ENCODE assay signal across 8 cellular contexts in genomic region chr6:88963139-88964090, GRCh38. TPM values are rescaled to one million over a fixed set of nuclear protein-coding genes. Genes with fewer than 3 reads are reported as not detected.
A peak's percentile ranks its signal among the peaks of the same experiment; 100 is the strongest.
DNase-seq lines count a peak whose midpoint lies in the region; ATAC-seq lines count a peak whose summit lies in the region.

Gene RNGTT, minus strand, starts transcription at chr6:88963618. Its CDS starts 209 bp downstream, at chr6:88963409.

- peaks cover 0 to 11% (median 3%) of the 10 kb centered on the region in 3 donors for H3K36me3 Mint-ChIP-seq in CD8-positive, alpha-beta memory T cell

- peaks cover 17% of the 10 kb centered on the region for H3K4me1 ChIP-seq in CD8-positive, alpha-beta memory T cell (ENCODE audit: insufficient read depth, low read length)
- peaks cover 6% of the 10 kb centered on the region for H3K4me1 ChIP-seq in effector memory CD4-positive, alpha-beta T cell (ENCODE audit: control insufficient read depth, insufficient read depth, low read length, poor library complexity, severe bottlenecking)

- no peaks in the 10 kb centered on the region for H3K9me3 ChIP-seq in CD8-positive, alpha-beta memory T cell (ENCODE audit: low read length)
- H3K9me3 ChIP-seq in effector memory CD4-positive, alpha-beta T cell (ENCODE audit: control insufficient read depth, low read length): no peaks in the 10 kb centered on the region

- H3K27me3 Mint-ChIP-seq in CD8-positive, alpha-beta memory T cell: peaks cover 0 to 2% of the 10 kb centered on the region in 2 donors

- H3K27ac Mint-ChIP-seq in CD8-positive, alpha-beta memory T cell: peak within 1 kb of the TSS; percentile 82 to 98 (median 94)

- peak within 1 kb of the TSS; percentile 97 for H3K4me3 ChIP-seq in CD8-positive, alpha-beta memory T cell (ENCODE audit: low read length)
- H3K4me3 ChIP-seq in effector memory CD4-positive, alpha-beta T cell (ENCODE audit: insufficient read depth, low read depth, low read length, poor library complexity, severe bottlenecking): peak within 1 kb of the TSS; percentile 91

- peak; percentile 90 for ATAC-seq in GM19468 (IDR thresholded peaks at IDR 0.05; ENCODE audit: extremely low read depth, unreplicated experiment)

- peak; percentile 94 to 99 (median 97) for DNase-seq in CD8-positive, alpha-beta memory T cell
- DNase-seq in HS-5 (ENCODE audit: low read depth): peak; percentile 83
- DNase-seq in NK-92 treated with Interleukin-12 subunit alpha and Interleukin-12 subunit beta, amount 100 ng/mL, for 24 hours (lab: John Stamatoyannopoulos, UW): peak; percentile 98
- DNase-seq in activated CD8-positive, alpha-beta memory T cell treated with anti-CD3 and anti-CD28 coated beads for 24 hours: peak; percentile 99
- DNase-seq in effector memory CD4-positive, alpha-beta T cell: peak; percentile 95 to 97 (median 95)
- DNase-seq in lung microvascular endothelial cell (ENCODE audit: low read depth in 2 of 2): peak; percentile 97 to 98
- DNase-seq in stimulated activated CD4-positive, alpha-beta T cell treated with anti-CD3 and anti-CD28 coated beads, TNF-alpha, amount 100 ng/mL, for 48 hours (ENCODE audit: low read depth in 3 of 3): peak; percentile 95 to 99 (median 97)

- H3K4me3 Mint-ChIP-seq in CD8-positive, alpha-beta memory T cell: peak within 1 kb of the TSS; percentile 95 to 99 (median 98)

- H3K9me3 Mint-ChIP-seq in CD8-positive, alpha-beta memory T cell: peaks cover 3 to 13% (median 8%) of the 10 kb centered on the region in 5 donors

- POLR2A ChIA-PET in CD8-positive, alpha-beta memory T cell (lab: Charles Lee): interaction anchor here (0.5 to 2.9 kb wide), 7 partner anchors 14 to 706 kb away, joined by 3 to 47 read pairs (median 4); partner anchors contain the start of genes PM20D2 and PNRC1

- peaks cover 31 to 62% (median 59%) of the 10 kb centered on the region in 3 donors for H3K4me1 Mint-ChIP-seq in CD8-positive, alpha-beta memory T cell

- H3K27ac ChIP-seq in CD8-positive, alpha-beta memory T cell (ENCODE audit: low read depth, low read length): peak within 1 kb of the TSS; percentile 77
- H3K27ac ChIP-seq in effector memory CD4-positive, alpha-beta T cell (ENCODE audit: insufficient read depth, low read length, poor library complexity, severe bottlenecking): peak within 1 kb of the TSS; percentile 56

- H3K27me3 ChIP-seq in CD8-positive, alpha-beta memory T cell (ENCODE audit: insufficient read depth, low read length, poor library complexity, severe bottlenecking): no peaks in the 10 kb centered on the region
- H3K27me3 ChIP-seq in effector memory CD4-positive, alpha-beta T cell (replicated peaks; ENCODE audit: control insufficient read depth, insufficient read depth, low read length, poor library complexity, severe bottlenecking): no peaks in the 10 kb centered on the region

- H3K36me3 ChIP-seq in CD8-positive, alpha-beta memory T cell (ENCODE audit: insufficient read depth, low read length): no peaks in the 10 kb centered on the region
- no peaks in the 10 kb centered on the region for H3K36me3 ChIP-seq in effector memory CD4-positive, alpha-beta T cell (ENCODE audit: control insufficient read depth, insufficient read depth, low read length)

- CTCF ChIA-PET in CD8-positive, alpha-beta memory T cell (lab: Charles Lee): interaction anchor here (0.9 to 1.4 kb wide), 4 partner anchors 19 to 182 kb away, joined by 3 to 4 read pairs (median 4); partner anchors contain the start of genes PM20D2 and PNRC1

RNA-seq across cellular contexts. Expression of gene RNGTT, which starts in this region (rescaled TPM):
- 10 to 100 TPM; 20.7 to 22.3 TPM for total RNA-seq in CD8-positive, alpha-beta memory T cell
- polyA plus RNA-seq in CD8-positive, alpha-beta memory T cell: 16.0 TPM
- total RNA-seq in lung microvascular endothelial cell: 7.0 and 9.7 TPM in 2 replicates

Comparison
In these comparisons a context has a peak if more than half of its experiments do, and no peak if none do; other contexts are left out.
1. Peak in every context shown above with its lines: DNase-seq, ATAC-seq, H3K4me3 ChIP-seq and H3K27ac ChIP-seq.